1 cellular context compared by ENCODE assay signal in the genomic region with DNA sequence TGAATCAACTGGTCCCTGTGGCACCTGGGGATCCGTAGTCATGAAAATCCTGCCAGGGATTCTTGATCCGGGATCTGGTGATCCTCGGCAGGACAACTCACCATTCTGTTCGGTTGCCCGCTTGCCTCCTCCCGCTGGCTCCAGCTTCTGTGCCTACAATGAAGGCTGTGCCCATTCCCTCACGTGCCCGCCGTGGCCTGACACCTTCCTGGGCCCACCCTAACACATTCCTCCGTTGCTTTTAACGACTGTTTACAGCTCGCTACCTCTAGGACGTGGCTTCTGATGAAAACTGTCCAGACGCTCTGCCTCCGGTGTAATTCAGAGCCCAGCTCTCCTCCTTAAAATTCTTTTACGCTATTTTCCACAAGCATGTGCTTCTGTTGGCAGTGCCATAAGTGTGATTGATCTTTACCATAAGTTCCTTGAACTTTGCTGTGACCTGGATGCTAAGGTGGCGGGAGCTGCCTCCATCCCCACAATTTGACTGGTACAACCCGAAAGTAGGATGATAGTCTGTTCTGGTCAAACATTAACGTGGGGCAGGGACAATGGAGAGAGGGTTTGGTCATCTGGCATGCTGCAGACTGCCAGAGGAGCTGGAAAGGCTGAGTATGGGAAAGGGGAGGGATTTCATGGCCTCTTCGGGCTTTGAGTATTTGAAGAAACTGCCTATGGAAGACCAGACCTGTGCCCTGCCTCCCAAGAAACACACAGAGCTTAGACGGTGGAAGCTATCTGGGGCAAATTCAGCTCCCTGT.
TF ChIP-seq lines count a peak whose summit lies in the region.

No MANE protein-coding gene starts in this region.

TF ChIP-seq in A549, 52 proteins besides CTCF, POLR2A, EP300 and RAD21 (continued from another document):
- TF ChIP-seq HOXB13 (CRISPR knock-in tag; IDR thresholded peaks at IDR 0.05; ENCODE audit: low read depth) (no peak), CBX8 (IDR thresholded peaks at IDR 0.05) (no peak), BHLHE40 (IDR thresholded peaks at IDR 0.05; ENCODE audit: low read depth, low read length) (no peak), FOSL2 (IDR thresholded peaks at IDR 0.05) (no peak), FOSL2 (CRISPR knock-in tag; IDR thresholded peaks at IDR 0.05) (no peak), RARB (CRISPR knock-in tag; IDR thresholded peaks at IDR 0.05) (no peak), CHD4 (IDR thresholded peaks at IDR 0.05; ENCODE audit: borderline replicate concordance) (no peak), JUNB (IDR thresholded peaks at IDR 0.05) (no peak), PHF8 (IDR thresholded peaks at IDR 0.05; ENCODE audit: borderline replicate concordance, low read depth) (no peak)
- TF ChIP-seq, protein P1, sequence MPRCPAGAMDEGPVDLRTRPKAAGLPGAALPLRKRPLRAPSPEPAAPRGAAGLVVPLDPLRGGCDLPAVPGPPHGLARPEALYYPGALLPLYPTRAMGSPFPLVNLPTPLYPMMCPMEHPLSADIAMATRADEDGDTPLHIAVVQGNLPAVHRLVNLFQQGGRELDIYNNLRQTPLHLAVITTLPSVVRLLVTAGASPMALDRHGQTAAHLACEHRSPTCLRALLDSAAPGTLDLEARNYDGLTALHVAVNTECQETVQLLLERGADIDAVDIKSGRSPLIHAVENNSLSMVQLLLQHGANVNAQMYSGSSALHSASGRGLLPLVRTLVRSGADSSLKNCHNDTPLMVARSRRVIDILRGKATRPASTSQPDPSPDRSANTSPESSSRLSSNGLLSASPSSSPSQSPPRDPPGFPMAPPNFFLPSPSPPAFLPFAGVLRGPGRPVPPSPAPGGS (IDR thresholded peaks at IDR 0.05) = no peak
